ENCODE assay signal across 18 cellular contexts in the genomic region with DNA sequence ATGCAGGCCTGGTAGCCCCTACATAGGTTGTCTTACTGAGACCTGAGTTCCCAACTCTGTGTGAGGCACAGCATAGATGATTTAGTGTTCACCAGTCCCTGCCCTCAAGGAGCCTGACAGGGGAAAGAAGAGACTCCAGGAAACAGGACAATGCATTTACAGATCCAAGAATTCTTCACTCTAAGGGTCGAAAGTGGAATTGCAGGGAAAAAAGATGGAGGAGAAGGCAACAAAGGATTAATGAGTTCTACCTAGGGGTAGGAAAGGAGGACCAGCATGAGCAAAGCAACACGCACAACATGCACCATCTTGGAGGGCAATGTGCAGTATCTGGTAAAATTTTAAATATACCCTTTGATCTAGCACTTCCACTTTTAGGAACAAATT. TPM values are rescaled to one million over a fixed set of nuclear protein-coding genes. Genes with fewer than 3 reads are reported as not detected.
DNase-seq lines count a peak whose midpoint lies in the region; ATAC-seq and TF ChIP-seq lines count a peak whose summit lies in the region.
"Had no signal": no experiment of that assay in that cellular context is flagged by ENCODE, and none has a peak within 500 bp of the region (broad histone marks: within the 10 kb centered on the region; RNA-seq: fewer than 3 reads in every experiment).

No MANE protein-coding gene starts in this region.

- POLR2A ChIA-PET in SK-N-SH (lab: Yijun Ruan, JAX): interaction anchor here (6.5 kb wide), 1 partner anchor 43 kb away, joined by 33 read pairs; the partner anchor contains the start of genes CPNE1 and RBM12

- H3K9me3 ChIP-seq in SK-N-SH: no peaks in the 10 kb centered on the region
- H3K9me3 ChIP-seq: esophagus muscularis mucosa, left lung had no signal

- H3K4me3 ChIP-seq in SK-N-SH (ENCODE audit: low read depth in 2 of 2, low read length in 1 of 2): no peak overlapping the region
- H3K4me3 ChIP-seq in coronary artery: no peak overlapping the region
- H3K4me3 ChIP-seq: esophagus muscularis mucosa, left lung had no signal

- H3F3A ChIP-seq in SK-N-SH (replicated peaks; ENCODE audit: insufficient read depth): peaks cover 50% of the 10 kb centered on the region

- H3K27ac Mint-ChIP-seq in neural crest cell (ENCODE audit: unreplicated experiment): no peak overlapping the region
- no peak overlapping the region for H3K27ac Mint-ChIP-seq in activated T-helper 2 cell treated with anti-CD3 and anti-CD28 coated beads, Interferon-gamma antibody, Interleukin-2, Interleukin-4, amounts not matched to agents 10 μg/mL and 5 μg/mL and 100 μg/mL, durations not matched to agents 14 hours and 24 hours and 36 hours
- H3K27ac Mint-ChIP-seq: activated CD4-positive, alpha-beta T cell treated with anti-CD3 and anti-CD28 coated beads, Interleukin-2, amount 10 ng/mL, durations not matched to agents 7 days and 5 days; activated T-cell treated with anti-CD3 and anti-CD28 coated beads, Interleukin-2, amount 50 U/mL, for 72 hours had no signal

- DNase-seq in SK-N-SH: no peak
- DNase-seq in M059J (ENCODE audit: low read depth): peak; percentile 33
- DNase-seq in coronary artery (ENCODE audit: low spot score): peak; percentile 41
- DNase-seq in neural crest cell (ENCODE audit: low read depth, low spot score): no peak
- DNase-seq in activated T-helper 2 cell treated with anti-CD3 and anti-CD28 coated beads, Interferon-gamma antibody, Interleukin-2, Interleukin-4, amounts not matched to agents 10 μg/mL and 5 μg/mL and 100 μg/mL, durations not matched to agents 14 hours and 24 hours and 36 hours (ENCODE audit: low spot score): no peak
- DNase-seq: activated CD4-positive, alpha-beta T cell treated with anti-CD3 and anti-CD28 coated beads, Interleukin-2, amount 10 ng/mL, durations not matched to agents 7 days and 5 days; activated T-cell treated with anti-CD3 and anti-CD28 coated beads, Interleukin-2, amount 50 U/mL, for 72 hours; amniotic stem cell; hypothalamus; left lung; NCI-H1930; NCI-H774; stimulated activated CD4-positive, alpha-beta T cell treated with anti-CD3 and anti-CD28 coated beads, Interleukin-1b, Interleukin-23, amount 100 ng/mL, for 48 hours; T-helper 2 cell had no signal

- no peak overlapping the region for H3K27ac ChIP-seq in SK-N-SH (ENCODE audit: low read depth in 2 of 2, low read length in 1 of 2)
- no peak overlapping the region for H3K27ac ChIP-seq in coronary artery
- H3K27ac ChIP-seq: esophagus muscularis mucosa had no signal

- H3K27me3 ChIP-seq in SK-N-SH (ENCODE audit: insufficient read depth): no peaks in the 10 kb centered on the region
- H3K27me3 ChIP-seq: esophagus muscularis mucosa had no signal

- no peak for TF ChIP-seq EP300 in SK-N-SH (IDR thresholded peaks at IDR 0.05; ENCODE audit: borderline replicate concordance in 1 of 2, low read depth in 1 of 2, low read length in 1 of 2)

- no peak overlapping the region for H3K9ac ChIP-seq in SK-N-SH

- peaks cover 27% of the 10 kb centered on the region for H3K4me1 Mint-ChIP-seq in neural crest cell
- H3K4me1 Mint-ChIP-seq in activated T-helper 2 cell treated with anti-CD3 and anti-CD28 coated beads, Interferon-gamma antibody, Interleukin-2, Interleukin-4, amounts not matched to agents 10 μg/mL and 5 μg/mL and 100 μg/mL, durations not matched to agents 14 hours and 24 hours and 36 hours (ENCODE audit: low read depth): peaks cover 20% of the 10 kb centered on the region

- TF ChIP-seq CTCF in SK-N-SH (IDR thresholded peaks at IDR 0.05): peak; percentile 19; the same call in 1 of the 2 replicates
- no peak for TF ChIP-seq CTCF in coronary artery (IDR thresholded peaks at IDR 0.05)
- TF ChIP-seq CTCF in neural crest cell (conservative IDR thresholded peaks at IDR 0.05): peak; percentile 22

- CTCF ChIA-PET in SK-N-SH (lab: Yijun Ruan, JAX): interaction anchor here (0.9 to 4.9 kb wide), 9 partner anchors 9 to 371 kb away, joined by 3 to 42 read pairs (median 5); partner anchors contain the start of genes CPNE1 and RBM12

- no peaks in the 10 kb centered on the region for H3K9me3 Mint-ChIP-seq in neural crest cell
- H3K9me3 Mint-ChIP-seq in activated T-helper 2 cell treated with anti-CD3 and anti-CD28 coated beads, Interferon-gamma antibody, Interleukin-2, Interleukin-4, amounts not matched to agents 10 μg/mL and 5 μg/mL and 100 μg/mL, durations not matched to agents 14 hours and 24 hours and 36 hours: no peaks in the 10 kb centered on the region
- H3K9me3 Mint-ChIP-seq: activated CD4-positive, alpha-beta T cell treated with anti-CD3 and anti-CD28 coated beads, Interleukin-2, amount 10 ng/mL, durations not matched to agents 7 days and 5 days; activated T-cell treated with anti-CD3 and anti-CD28 coated beads, Interleukin-2, amount 50 U/mL, for 72 hours had no signal

- peaks cover 16% of the 10 kb centered on the region for H3K36me3 Mint-ChIP-seq in neural crest cell (ENCODE audit: low read depth)
- peaks cover 20% of the 10 kb centered on the region for H3K36me3 Mint-ChIP-seq in activated T-helper 2 cell treated with anti-CD3 and anti-CD28 coated beads, Interferon-gamma antibody, Interleukin-2, Interleukin-4, amounts not matched to agents 10 μg/mL and 5 μg/mL and 100 μg/mL, durations not matched to agents 14 hours and 24 hours and 36 hours (ENCODE audit: low read depth)

- peaks cover 28% of the 10 kb centered on the region for H3K27me3 Mint-ChIP-seq in neural crest cell (ENCODE audit: low read depth)
- H3K27me3 Mint-ChIP-seq in activated T-helper 2 cell treated with anti-CD3 and anti-CD28 coated beads, Interferon-gamma antibody, Interleukin-2, Interleukin-4, amounts not matched to agents 10 μg/mL and 5 μg/mL and 100 μg/mL, durations not matched to agents 14 hours and 24 hours and 36 hours (ENCODE audit: low read depth): no peaks in the 10 kb centered on the region
- H3K27me3 Mint-ChIP-seq: activated CD4-positive, alpha-beta T cell treated with anti-CD3 and anti-CD28 coated beads, Interleukin-2, amount 10 ng/mL, durations not matched to agents 7 days and 5 days had no signal

- 95% methylated on average over 2 of the region's 2 CpGs for WGBS in SK-N-SH (ENCODE audit: low lambda C conversion rate)

- peaks cover 19 to 34% of the 10 kb centered on the region in 2 experiments for H3K36me3 ChIP-seq in SK-N-SH (replicated peaks in 1 of 2; ENCODE audit: control insufficient read depth in 1 of 2, insufficient read depth in 2 of 2, low read length in 1 of 2)

- H3K79me2 ChIP-seq in SK-N-SH (ENCODE audit: insufficient read depth): peaks cover 14% of the 10 kb centered on the region

- intact Hi-C loops in activated T-helper 2 cell treated with anti-CD3 and anti-CD28 coated beads, Interferon-gamma antibody, Interleukin-2, Interleukin-4, amounts not matched to agents 10 μg/mL and 5 μg/mL and 100 μg/mL, durations not matched to agents 14 hours and 24 hours and 36 hours (cut with micrococcal nuclease): no loop called here

- H4K20me1 ChIP-seq in SK-N-SH (ENCODE audit: insufficient read depth): no peaks in the 10 kb centered on the region

- H3K9me2 ChIP-seq in SK-N-SH: no peaks in the 10 kb centered on the region

- ATAC-seq in SK-N-SH treated with all-trans-retinoic acid at 6 μM for 48 hours (no peak), HG03039 (IDR thresholded peaks at IDR 0.05; ENCODE audit: unreplicated experiment) (no peak), GM18502 (IDR thresholded peaks at IDR 0.05; ENCODE audit: poor library complexity, unreplicated experiment) (no peak)
- ATAC-seq: activated T-cell treated with anti-CD3 and anti-CD28 coated beads, Interleukin-2, amount 50 U/mL, for 72 hours; left lung had no signal

- H3K4me2 ChIP-seq in SK-N-SH: no peak overlapping the region

- no peak overlapping the region for H2AFZ ChIP-seq in SK-N-SH (ENCODE audit: low read depth)

- H3K4me1 ChIP-seq in SK-N-SH (ENCODE audit: control insufficient read depth in 1 of 2, insufficient read depth in 2 of 2, low read depth in 1 of 2, low read length in 1 of 2): peaks cover 8 to 11% of the 10 kb centered on the region in 2 experiments; a peak in 1 of 4 replicates

- no peak for TF ChIP-seq RAD21 in SK-N-SH (IDR thresholded peaks at IDR 0.05; ENCODE audit: low read length)

- H3K4me3 Mint-ChIP-seq in neural crest cell: no peak overlapping the region
- no peak overlapping the region for H3K4me3 Mint-ChIP-seq in activated T-helper 2 cell treated with anti-CD3 and anti-CD28 coated beads, Interferon-gamma antibody, Interleukin-2, Interleukin-4, amounts not matched to agents 10 μg/mL and 5 μg/mL and 100 μg/mL, durations not matched to agents 14 hours and 24 hours and 36 hours (ENCODE audit: low read depth)
- H3K4me3 Mint-ChIP-seq: activated CD4-positive, alpha-beta T cell treated with anti-CD3 and anti-CD28 coated beads, Interleukin-2, amount 10 ng/mL, durations not matched to agents 7 days and 5 days; activated T-cell treated with anti-CD3 and anti-CD28 coated beads, Interleukin-2, amount 50 U/mL, for 72 hours had no signal

TF ChIP-seq in SK-N-SH, 30 proteins besides CTCF, POLR2A, EP300 and RAD21 (continues in another document):
- TF ChIP-seq TAF1 (IDR thresholded peaks at IDR 0.05; ENCODE audit: borderline replicate concordance, low read depth, low read length): no peak

RNA-seq across cellular contexts. Expression of gene SPAG4, which starts 5.9 kb away (rescaled TPM):
- polyA plus RNA-seq in SK-N-SH (2012; rRNA removed): 5.9 and 6.9 TPM in 2 replicates
- 2.1 and 3.0 TPM in 2 replicates for polyA plus RNA-seq in SK-N-SH (2012; cell fraction: cytosol; rRNA removed)
- polyA plus RNA-seq in SK-N-SH (2012; cell fraction: nucleus; rRNA removed): 31.8 and 41.3 TPM in 2 replicates
- 24.0 and 36.1 TPM in 2 replicates for total RNA-seq in M059J (2014; rRNA removed; shearing (Covaris generic))
- total RNA-seq in neural crest cell: 2.3 and 3.1 TPM in 2 replicates
- 6.9 and 11.8 TPM in 2 replicates for total RNA-seq in activated T-helper 2 cell treated with anti-CD3 and anti-CD28 coated beads, Interferon-gamma antibody, Interleukin-2, Interleukin-4, amounts not matched to agents 10 μg/mL and 5 μg/mL and 100 μg/mL, durations not matched to agents 14 hours and 24 hours and 36 hours

RNA-seq across cellular contexts. Expression of gene CPNE1, which starts 43.1 kb away (rescaled TPM):
- 217 and 279 TPM in 2 replicates for polyA plus RNA-seq in SK-N-SH (2012; rRNA removed)
- polyA plus RNA-seq in SK-N-SH (2012; cell fraction: cytosol; rRNA removed): 131 and 171 TPM in 2 replicates
- 585 and 668 TPM in 2 replicates for polyA plus RNA-seq in SK-N-SH (2012; cell fraction: nucleus; rRNA removed)
- 176 and 262 TPM in 2 replicates for total RNA-seq in M059J (2014; rRNA removed; shearing (Covaris generic))
- 236 and 245 TPM in 2 replicates for total RNA-seq in neural crest cell
- total RNA-seq in activated T-helper 2 cell treated with anti-CD3 and anti-CD28 coated beads, Interferon-gamma antibody, Interleukin-2, Interleukin-4, amounts not matched to agents 10 μg/mL and 5 μg/mL and 100 μg/mL, durations not matched to agents 14 hours and 24 hours and 36 hours: 342 and 347 TPM in 2 replicates

RNA-seq across cellular contexts. Expression of gene RBM12, which starts 43.1 kb away (rescaled TPM):
- 41.9 and 56.7 TPM in 2 replicates for polyA plus RNA-seq in SK-N-SH (2012; rRNA removed)
- 37.7 and 43.4 TPM in 2 replicates for polyA plus RNA-seq in SK-N-SH (2012; cell fraction: cytosol; rRNA removed)
- 55.0 and 78.3 TPM in 2 replicates for polyA plus RNA-seq in SK-N-SH (2012; cell fraction: nucleus; rRNA removed)
- 37.7 and 52.3 TPM in 2 replicates for total RNA-seq in M059J (2014; rRNA removed; shearing (Covaris generic))
- total RNA-seq in neural crest cell: 189 and 191 TPM in 2 replicates
- total RNA-seq in activated T-helper 2 cell treated with anti-CD3 and anti-CD28 coated beads, Interferon-gamma antibody, Interleukin-2, Interleukin-4, amounts not matched to agents 10 μg/mL and 5 μg/mL and 100 μg/mL, durations not matched to agents 14 hours and 24 hours and 36 hours: 147 and 148 TPM in 2 replicates

Comparison
In these comparisons a context has a peak if more than half of its experiments do, and no peak if none do; other contexts are left out.
1. DNase-seq: peak in M059J (single experiment) and coronary artery (single experiment); none in SK-N-SH (single experiment), neural crest cell (single experiment) and activated T-helper 2 cell treated with anti-CD3 and anti-CD28 coated beads, Interferon-gamma antibody, Interleukin-2, Interleukin-4, amounts not matched to agents 10 μg/mL and 5 μg/mL and 100 μg/mL, durations not matched to agents 14 hours and 24 hours and 36 hours (single experiment).